ENCODE assay signal across 20 cellular contexts in the genomic region with DNA sequence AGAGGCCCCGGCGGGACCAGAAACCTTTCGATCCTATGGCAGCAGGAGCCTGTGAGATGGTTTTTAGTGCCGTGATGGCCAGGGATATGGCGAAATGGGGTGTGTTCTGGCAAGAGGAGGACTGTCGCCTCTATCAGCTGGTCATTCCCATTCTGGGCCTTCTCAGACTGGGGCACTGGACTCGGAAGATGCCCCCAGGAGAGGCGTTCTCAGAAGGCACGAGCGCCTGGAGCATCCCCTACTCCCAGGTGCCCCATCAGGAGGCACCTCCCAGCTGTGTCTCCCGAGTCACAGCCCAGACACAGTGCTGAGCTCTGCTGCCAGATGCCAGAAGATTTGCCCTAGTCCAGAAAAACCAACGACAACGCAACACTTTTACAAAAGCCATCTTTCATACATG. TPM values are rescaled to one million over a fixed set of nuclear protein-coding genes. Genes with fewer than 3 reads are reported as not detected.
DNase-seq lines count a peak whose midpoint lies in the region; ATAC-seq and TF ChIP-seq lines count a peak whose summit lies in the region.
"Had no signal": no experiment of that assay in that cellular context is flagged by ENCODE, and none has a peak within 500 bp of the region (broad histone marks: within the 10 kb centered on the region; RNA-seq: fewer than 3 reads in every experiment).

No MANE protein-coding gene starts in this region.

- ATAC-seq in activated T-helper 17 cell treated with anti-CD3 and anti-CD28 coated beads, Interleukin-2, amount 50 U/mL, for 72 hours (replicated peaks): no peak
- ATAC-seq: A549 had no signal

- DNase-seq in cardiac septum (ENCODE audit: low spot score): peak; percentile 49
- no peak for DNase-seq in right atrium auricular region (ENCODE audit: low spot score)
- DNase-seq in nephron progenitor cell: no peak
- DNase-seq in tibial artery: peak; percentile 12 to 25
- no peak for DNase-seq in occipital lobe (lab: John Stamatoyannopoulos, UW)
- no peak for DNase-seq in DMS79 treated with DMSO at 0.1 percent for 48 hours (lab: John Stamatoyannopoulos, UW)
- DNase-seq: C1 segment of cervical spinal cord; CD4-positive, alpha-beta memory T cell; EL; GDM1; HCEC 1CT; KG1; MG63; NCI-H2029; NCI-H526 treated with DMSO at 0.1 percent for 48 hours; RPMI8226; SHP77 had no signal

- no peak for TF ChIP-seq CTCF in right atrium auricular region (IDR thresholded peaks at IDR 0.05)
- TF ChIP-seq CTCF in nephron progenitor cell (IDR thresholded peaks at IDR 0.05): no peak
- no peak for TF ChIP-seq CTCF in tibial artery (IDR thresholded peaks at IDR 0.05)

- H3K4me1 Mint-ChIP-seq in activated T-helper 17 cell treated with anti-CD3 and anti-CD28 coated beads, Interleukin-2, amount 50 U/mL, for 72 hours: peaks cover 5% of the 10 kb centered on the region
- no peaks in the 10 kb centered on the region for H3K4me1 Mint-ChIP-seq in nephron progenitor cell

- intact Hi-C loops in cardiac septum (cut with DNase I): no loop called here
- intact Hi-C loops in tibial artery (cut with DNase I; ENCODE audit: low total_unique reads): loop anchor here (10.0 kb wide), 1 partner anchor 166 kb away; no protein-coding TSS in a partner anchor

- no peak overlapping the region for H3K4me3 ChIP-seq in right atrium auricular region
- H3K4me3 ChIP-seq in tibial artery: no peak overlapping the region
- H3K4me3 ChIP-seq: A549, MG63 had no signal

- peaks cover 0 to 15% of the 10 kb centered on the region in 2 donors for H3K4me1 ChIP-seq in right atrium auricular region
- peaks cover 0 to 5% (median 0%) of the 10 kb centered on the region in 4 donors for H3K4me1 ChIP-seq in tibial artery
- H3K4me1 ChIP-seq: A549, Caco-2 had no signal

- H3K27ac ChIP-seq in right atrium auricular region (no peak overlapping the region), tibial artery (no peak overlapping the region)
- H3K27ac ChIP-seq: A549 had no signal

- H3K9me3 ChIP-seq in right atrium auricular region: no peaks in the 10 kb centered on the region
- H3K9me3 ChIP-seq in tibial artery: no peaks in the 10 kb centered on the region
- H3K9me3 ChIP-seq: Caco-2, MG63 had no signal

- H3K36me3 ChIP-seq in right atrium auricular region (peaks cover 72% of the 10 kb centered on the region), tibial artery (peaks cover 80 to 92% (median 82%) of the 10 kb centered on the region in 3 donors)

- H3K27ac Mint-ChIP-seq in activated T-helper 17 cell treated with anti-CD3 and anti-CD28 coated beads, Interleukin-2, amount 50 U/mL, for 72 hours: peak overlapping the region; percentile 63
- H3K27ac Mint-ChIP-seq in nephron progenitor cell: peak overlapping the region; percentile 54

- no peak overlapping the region for H3K4me3 Mint-ChIP-seq in activated T-helper 17 cell treated with anti-CD3 and anti-CD28 coated beads, Interleukin-2, amount 50 U/mL, for 72 hours
- no peak overlapping the region for H3K4me3 Mint-ChIP-seq in nephron progenitor cell
- H3K4me3 Mint-ChIP-seq: CD4-positive, alpha-beta memory T cell had no signal

- peaks cover 100% of the 10 kb centered on the region for H3K36me3 Mint-ChIP-seq in activated T-helper 17 cell treated with anti-CD3 and anti-CD28 coated beads, Interleukin-2, amount 50 U/mL, for 72 hours (ENCODE audit: low read depth)
- peaks cover 46% of the 10 kb centered on the region for H3K36me3 Mint-ChIP-seq in nephron progenitor cell (ENCODE audit: low read depth)

- H3K9me3 Mint-ChIP-seq in activated T-helper 17 cell treated with anti-CD3 and anti-CD28 coated beads, Interleukin-2, amount 50 U/mL, for 72 hours: no peaks in the 10 kb centered on the region
- H3K9me3 Mint-ChIP-seq in nephron progenitor cell: no peaks in the 10 kb centered on the region

- H3K27me3 ChIP-seq in right atrium auricular region (no peaks in the 10 kb centered on the region), tibial artery (no peaks in the 10 kb centered on the region)
- H3K27me3 ChIP-seq: MG63 had no signal

- no peaks in the 10 kb centered on the region for H3K27me3 Mint-ChIP-seq in activated T-helper 17 cell treated with anti-CD3 and anti-CD28 coated beads, Interleukin-2, amount 50 U/mL, for 72 hours
- H3K27me3 Mint-ChIP-seq in nephron progenitor cell (ENCODE audit: low read depth, poor library complexity): no peaks in the 10 kb centered on the region
- H3K27me3 Mint-ChIP-seq: CD4-positive, alpha-beta memory T cell had no signal

RNA-seq across cellular contexts. Expression of gene ENDOV, which starts 54.6 kb away (rescaled TPM):
- total RNA-seq in cardiac septum (12.8 TPM), right atrium auricular region (1 to 10 TPM; 3.8 to 4.9 TPM), occipital lobe (11.5 TPM)
- total RNA-seq in activated T-helper 17 cell treated with anti-CD3 and anti-CD28 coated beads, Interleukin-2, amount 50 U/mL, for 72 hours: 10 to 100 TPM in 1 of 2 donors, 1 to 10 TPM in 1; 9.7 to 20.1 TPM

Comparison
In these comparisons a context has a peak if more than half of its experiments do, and no peak if none do; other contexts are left out.
1. DNase-seq: peak in cardiac septum (single experiment) and tibial artery (2 of 2); none in right atrium auricular region (single experiment), nephron progenitor cell (single experiment), occipital lobe (single experiment) and DMS79 treated with DMSO at 0.1 percent for 48 hours (single experiment).